Comparison of ENCODE assay signal across 21 cellular contexts in genomic region chr12:112808176-112808575, GRCh38. TPM values are rescaled to one million over a fixed set of nuclear protein-coding genes. Genes with fewer than 3 reads are reported as not detected.
DNase-seq lines count a peak whose midpoint lies in the region; TF ChIP-seq lines count a peak whose summit lies in the region.
"Had no signal": no experiment of that assay in that cellular context is flagged by ENCODE, and none has a peak within 500 bp of the region (broad histone marks: within the 10 kb centered on the region; RNA-seq: fewer than 3 reads in every experiment).

No MANE protein-coding gene starts in this region.

- no peak for TF ChIP-seq RAD21 in SK-N-SH (IDR thresholded peaks at IDR 0.05; ENCODE audit: low read length)

- H3K4me1 ChIP-seq in SK-N-SH (ENCODE audit: control insufficient read depth in 1 of 2, insufficient read depth in 2 of 2, low read depth in 1 of 2, low read length in 1 of 2): peaks cover 0 to 47% of the 10 kb centered on the region in 2 experiments; a peak in 2 of 4 replicates

- H3K4me3 ChIP-seq in SK-N-SH (ENCODE audit: low read depth in 2 of 2, low read length in 1 of 2): no peak overlapping the region
- H3K4me3 ChIP-seq: GM23338, MG63, SK-N-MC had no signal

- no peak for TF ChIP-seq CTCF in SK-N-SH (IDR thresholded peaks at IDR 0.05)

- H3K9me3 ChIP-seq in SK-N-SH: no peaks in the 10 kb centered on the region
- H3K9me3 ChIP-seq: MG63 had no signal

- H3K36me3 ChIP-seq in SK-N-SH (replicated peaks in 1 of 2; ENCODE audit: control insufficient read depth in 1 of 2, insufficient read depth in 2 of 2, low read length in 1 of 2): peaks cover 0 to 2% of the 10 kb centered on the region in 2 experiments
- H3K36me3 ChIP-seq: MG63 had no signal

- H3K27me3 ChIP-seq in SK-N-SH (ENCODE audit: insufficient read depth): no peaks in the 10 kb centered on the region

- H3K9ac ChIP-seq in SK-N-SH: no peak overlapping the region

- peak overlapping the region in 1 of 2 experiments; percentile 100; a peak in 2 of 4 replicates for H3K27ac ChIP-seq in SK-N-SH (ENCODE audit: low read depth in 2 of 2, low read length in 1 of 2)
- H3K27ac ChIP-seq: SK-N-MC had no signal

- no peak for TF ChIP-seq EP300 in SK-N-SH (IDR thresholded peaks at IDR 0.05; ENCODE audit: borderline replicate concordance in 1 of 2, low read depth in 1 of 2, low read length in 1 of 2)

- CTCF ChIA-PET in SK-N-SH (lab: Yijun Ruan, JAX): interaction anchor here (0.7 to 1.0 kb wide), 4 partner anchors 15 to 358 kb away, joined by 3 to 4 read pairs (median 4); no protein-coding TSS in a partner anchor

- no peaks in the 10 kb centered on the region for H3K9me2 ChIP-seq in SK-N-SH

- DNase-seq in DMS53 (lab: John Stamatoyannopoulos, UW) (peak; percentile 78), NCI-H146 (lab: John Stamatoyannopoulos, UW) (peak; percentile 71), NCI-H748 (lab: John Stamatoyannopoulos, UW; ENCODE audit: unreplicated experiment) (peak; percentile 76), retina (peak; percentile 68), head of caudate nucleus (no peak), NCI-H2196 treated with DMSO at 0.1 percent for 48 hours (lab: John Stamatoyannopoulos, UW; ENCODE audit: unreplicated experiment) (no peak), SK-N-SH (no peak)
- DNase-seq: CD8-positive, alpha-beta memory T cell; DMS 273 treated with DMSO at 0.1 percent for 48 hours; H9; KBM-7; MG63; NCI-H1417; NCI-H1930; NCI-H2107; NCI-H510A treated with DMSO at 0.1 percent for 48 hours; SIG-M5; SW 1271; T-helper 9 cell had no signal

- no peaks in the 10 kb centered on the region for H3F3A ChIP-seq in SK-N-SH (replicated peaks; ENCODE audit: insufficient read depth)

- intact Hi-C loops in head of caudate nucleus (cut with DNase I): no loop called here

- H3K79me2 ChIP-seq in SK-N-SH (ENCODE audit: insufficient read depth): no peaks in the 10 kb centered on the region

- POLR2A ChIA-PET in SK-N-SH (lab: Yijun Ruan, JAX): interaction anchor here (0.6 kb wide), 1 partner anchor 19 kb away, joined by 3 read pairs; no protein-coding TSS in a partner anchor

- no peak overlapping the region for H3K4me2 ChIP-seq in SK-N-SH
- H3K4me2 ChIP-seq: GM23338 had no signal

- WGBS in SK-N-SH (ENCODE audit: low lambda C conversion rate): 28% methylated on average over 5 of the region's 5 CpGs

- H2AFZ ChIP-seq in SK-N-SH (ENCODE audit: low read depth): no peak overlapping the region
- H2AFZ ChIP-seq: GM23338 had no signal

- H4K20me1 ChIP-seq in SK-N-SH (ENCODE audit: insufficient read depth): no peaks in the 10 kb centered on the region

TF ChIP-seq in SK-N-SH, 30 proteins besides CTCF, POLR2A, EP300 and RAD21:
- no peak for TF ChIP-seq CHD2 (IDR thresholded peaks at IDR 0.05; ENCODE audit: low read length, partially characterized antibody)
- TF ChIP-seq NRF1 (IDR thresholded peaks at IDR 0.05; ENCODE audit: low read depth, low read length): no peak
- no peak for TF ChIP-seq FOSL2 (IDR thresholded peaks at IDR 0.05; ENCODE audit: borderline replicate concordance, low read depth)
- TF ChIP-seq, protein P1, sequence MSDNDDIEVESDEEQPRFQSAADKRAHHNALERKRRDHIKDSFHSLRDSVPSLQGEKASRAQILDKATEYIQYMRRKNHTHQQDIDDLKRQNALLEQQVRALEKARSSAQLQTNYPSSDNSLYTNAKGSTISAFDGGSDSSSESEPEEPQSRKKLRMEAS (IDR thresholded peaks at IDR 0.05; ENCODE audit: low read depth): no peak
- TF ChIP-seq TEAD4 (IDR thresholded peaks at IDR 0.05; ENCODE audit: borderline replicate concordance, insufficient read depth): no peak
- TF ChIP-seq, protein P2, sequence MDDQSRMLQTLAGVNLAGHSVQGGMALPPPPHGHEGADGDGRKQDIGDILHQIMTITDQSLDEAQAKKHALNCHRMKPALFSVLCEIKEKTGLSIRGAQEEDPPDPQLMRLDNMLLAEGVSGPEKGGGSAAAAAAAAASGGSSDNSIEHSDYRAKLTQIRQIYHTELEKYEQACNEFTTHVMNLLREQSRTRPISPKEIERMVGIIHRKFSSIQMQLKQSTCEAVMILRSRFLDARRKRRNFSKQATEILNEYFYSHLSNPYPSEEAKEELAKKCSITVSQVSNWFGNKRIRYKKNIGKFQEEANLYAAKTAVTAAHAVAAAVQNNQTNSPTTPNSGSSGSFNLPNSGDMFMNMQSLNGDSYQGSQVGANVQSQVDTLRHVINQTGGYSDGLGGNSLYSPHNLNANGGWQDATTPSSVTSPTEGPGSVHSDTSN (IDR thresholded peaks at IDR 0.05): no peak
- no peak for TF ChIP-seq GATA2 (CRISPR knock-in tag; IDR thresholded peaks at IDR 0.05)
- TF ChIP-seq REST (IDR thresholded peaks at IDR 0.05; ENCODE audit: low read depth, low read length): no peak
- TF ChIP-seq SMC3 (IDR thresholded peaks at IDR 0.05; ENCODE audit: low read depth, low read length): no peak
- TF ChIP-seq RCOR1 (IDR thresholded peaks at IDR 0.05; ENCODE audit: low read length): no peak
- TF ChIP-seq, protein P3, sequence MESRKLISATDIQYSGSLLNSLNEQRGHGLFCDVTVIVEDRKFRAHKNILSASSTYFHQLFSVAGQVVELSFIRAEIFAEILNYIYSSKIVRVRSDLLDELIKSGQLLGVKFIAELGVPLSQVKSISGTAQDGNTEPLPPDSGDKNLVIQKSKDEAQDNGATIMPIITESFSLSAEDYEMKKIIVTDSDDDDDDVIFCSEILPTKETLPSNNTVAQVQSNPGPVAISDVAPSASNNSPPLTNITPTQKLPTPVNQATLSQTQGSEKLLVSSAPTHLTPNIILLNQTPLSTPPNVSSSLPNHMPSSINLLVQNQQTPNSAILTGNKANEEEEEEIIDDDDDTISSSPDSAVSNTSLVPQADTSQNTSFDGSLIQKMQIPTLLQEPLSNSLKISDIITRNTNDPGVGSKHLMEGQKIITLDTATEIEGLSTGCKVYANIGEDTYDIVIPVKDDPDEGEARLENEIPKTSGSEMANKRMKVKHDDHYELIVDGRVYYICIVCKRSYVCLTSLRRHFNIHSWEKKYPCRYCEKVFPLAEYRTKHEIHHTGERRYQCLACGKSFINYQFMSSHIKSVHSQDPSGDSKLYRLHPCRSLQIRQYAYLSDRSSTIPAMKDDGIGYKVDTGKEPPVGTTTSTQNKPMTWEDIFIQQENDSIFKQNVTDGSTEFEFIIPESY (IDR thresholded peaks at IDR 0.05; ENCODE audit: borderline replicate concordance, low read depth): no peak
- TF ChIP-seq SIN3A (IDR thresholded peaks at IDR 0.05; ENCODE audit: borderline replicate concordance, low read depth, low read length): no peak
- no peak for TF ChIP-seq JUND (IDR thresholded peaks at IDR 0.05)
- TF ChIP-seq TAF1 (IDR thresholded peaks at IDR 0.05; ENCODE audit: borderline replicate concordance, low read depth, low read length): no peak
- TF ChIP-seq, protein P4, sequence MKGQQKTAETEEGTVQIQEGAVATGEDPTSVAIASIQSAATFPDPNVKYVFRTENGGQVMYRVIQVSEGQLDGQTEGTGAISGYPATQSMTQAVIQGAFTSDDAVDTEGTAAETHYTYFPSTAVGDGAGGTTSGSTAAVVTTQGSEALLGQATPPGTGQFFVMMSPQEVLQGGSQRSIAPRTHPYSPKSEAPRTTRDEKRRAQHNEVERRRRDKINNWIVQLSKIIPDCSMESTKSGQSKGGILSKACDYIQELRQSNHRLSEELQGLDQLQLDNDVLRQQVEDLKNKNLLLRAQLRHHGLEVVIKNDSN (IDR thresholded peaks at IDR 0.05; ENCODE audit: borderline replicate concordance, low read depth): no peak
- no peak for TF ChIP-seq POLR2AphosphoS5 (IDR thresholded peaks at IDR 0.05; ENCODE audit: low read depth, low read length)
- TF ChIP-seq RFX5 (IDR thresholded peaks at IDR 0.05; ENCODE audit: low read length): no peak
- no peak for TF ChIP-seq IRF3 (IDR thresholded peaks at IDR 0.05; ENCODE audit: low read depth, low read length)

RNA-seq across cellular contexts. Expression of gene RPH3A, which starts 16.6 kb away (rescaled TPM):
- polyA plus RNA-seq in SK-N-SH (2012; rRNA removed): 0.13 and 0.54 TPM in 2 replicates
- polyA plus RNA-seq in SK-N-SH (2012; cell fraction: cytosol; rRNA removed): 0.41 and 0.77 TPM in 2 replicates
- 1.2 and 1.6 TPM in 2 replicates for polyA plus RNA-seq in SK-N-SH (2012; cell fraction: nucleus; rRNA removed)
- polyA plus RNA-seq: CD8-positive, alpha-beta memory T cell had no signal

Comparison
In these comparisons a context has a peak if more than half of its experiments do, and no peak if none do; other contexts are left out.
1. DNase-seq: peak in DMS53 (single experiment), NCI-H146 (single experiment), NCI-H748 (single experiment) and retina (single experiment); none in head of caudate nucleus (0 of 42), NCI-H2196 treated with DMSO at 0.1 percent for 48 hours (single experiment) and SK-N-SH (single experiment).